ENCODE assay signal across 11 cellular contexts in the genomic region with DNA sequence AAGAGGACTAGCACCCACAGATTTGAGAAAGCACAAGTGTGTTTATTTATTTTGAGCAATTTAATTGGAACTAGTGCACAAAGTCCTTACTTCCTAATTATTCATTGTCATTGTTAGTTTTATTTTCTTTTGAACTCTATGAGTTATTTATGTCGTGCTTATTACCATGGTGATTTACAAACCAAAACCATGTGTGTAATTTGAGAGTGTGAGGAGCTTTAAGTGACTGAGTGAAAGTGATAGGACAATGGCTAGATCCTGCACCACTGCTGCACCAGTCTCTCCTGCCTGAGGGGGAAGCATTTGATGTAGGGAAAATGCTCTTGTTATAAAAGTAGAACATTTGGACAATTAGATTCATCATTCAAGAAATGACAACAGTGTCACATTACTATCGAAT.
A peak's percentile ranks its signal among the peaks of the same experiment; 100 is the strongest.
DNase-seq lines count a peak whose midpoint lies in the region; ATAC-seq and TF ChIP-seq lines count a peak whose summit lies in the region.
"Had no signal": no experiment of that assay in that cellular context is flagged by ENCODE, and none has a peak within 500 bp of the region (broad histone marks: within the 10 kb centered on the region; RNA-seq: fewer than 3 reads in every experiment).

No MANE protein-coding gene starts in this region.

- no peak for TF ChIP-seq RAD21 in IMR-90 (IDR thresholded peaks at IDR 0.05; ENCODE audit: low read length)

- H3K9me3 Mint-ChIP-seq in WTC11 (no peaks in the 10 kb centered on the region), immature natural killer cell (peaks cover 0 to 4% (median 0%) of the 10 kb centered on the region in 6 donors)
- no peaks in the 10 kb centered on the region for H3K9me3 Mint-ChIP-seq in activated naive CD4-positive, alpha-beta T cell treated with anti-CD3 and anti-CD28 coated beads, Interleukin-2, amount 10 ng/mL, durations not matched to agents 7 days and 5 days

- H2BK20ac ChIP-seq in IMR-90 (ENCODE audit: low read depth, low read length): no peak overlapping the region

- no peak overlapping the region for H4K91ac ChIP-seq in IMR-90 (ENCODE audit: insufficient read depth, low read depth, low read length)

- H3K18ac ChIP-seq in IMR-90 (ENCODE audit: low read depth, low read length): no peak overlapping the region

- H3K4me1 Mint-ChIP-seq in WTC11 (peaks cover 27% of the 10 kb centered on the region), immature natural killer cell (peaks cover 4 to 8% of the 10 kb centered on the region in 2 donors)
- no peaks in the 10 kb centered on the region for H3K4me1 Mint-ChIP-seq in activated naive CD4-positive, alpha-beta T cell treated with anti-CD3 and anti-CD28 coated beads, Interleukin-2, amount 10 ng/mL, durations not matched to agents 7 days and 5 days

- H3K27ac Mint-ChIP-seq in WTC11: peak overlapping the region; percentile 12; the same call in 1 of the 2 replicates
- no peak overlapping the region for H3K27ac Mint-ChIP-seq in immature natural killer cell
- no peak overlapping the region for H3K27ac Mint-ChIP-seq in activated naive CD4-positive, alpha-beta T cell treated with anti-CD3 and anti-CD28 coated beads, Interleukin-2, amount 10 ng/mL, durations not matched to agents 7 days and 5 days

- no peaks in the 10 kb centered on the region; the same call in 1 of the 2 replicates for H3K9me1 ChIP-seq in IMR-90 (ENCODE audit: insufficient read depth, low read length)

- intact Hi-C loops in IMR-90 (cut with micrococcal nuclease): no loop called here

- no peak overlapping the region for H3K23ac ChIP-seq in IMR-90 (ENCODE audit: low read depth, low read length)

- dilution Hi-C loops in IMR-90 (cut with HindIII; ENCODE audit: low sequenced_read_pairs, unreplicated experiment): no loop called here

- no peak overlapping the region for H4K5ac ChIP-seq in IMR-90 (ENCODE audit: low read depth, low read length)

- no peak overlapping the region for H4K8ac ChIP-seq in IMR-90 (ENCODE audit: low read depth in 2 of 2, low read length in 2 of 2)

- TF ChIP-seq POLR2A in IMR-90 (IDR thresholded peaks at IDR 0.05; ENCODE audit: low read depth, low read length): no peak

- H3K4me1 ChIP-seq in IMR-90 (ENCODE audit: control insufficient read depth, insufficient read depth, low read length): no peaks in the 10 kb centered on the region; the same call in 1 of the 2 replicates

- no peak overlapping the region for H2AK9ac ChIP-seq in IMR-90 (replicated peaks; ENCODE audit: low read depth, low read length, poor library complexity)

- H2BK120ac ChIP-seq in IMR-90 (ENCODE audit: low read depth, low read length): no peak overlapping the region

- no peak overlapping the region for H3K4ac ChIP-seq in IMR-90 (ENCODE audit: low read depth, low read length)

- H3K27me3 Mint-ChIP-seq in WTC11 (ENCODE audit: low read depth) (no peaks in the 10 kb centered on the region), immature natural killer cell (ENCODE audit: low read depth in 3 of 3) (peaks cover 1 to 6% (median 4%) of the 10 kb centered on the region in 3 donors)
- H3K27me3 Mint-ChIP-seq in activated naive CD4-positive, alpha-beta T cell treated with anti-CD3 and anti-CD28 coated beads, Interleukin-2, amount 10 ng/mL, durations not matched to agents 7 days and 5 days: no peaks in the 10 kb centered on the region

- no peak overlapping the region for H2AFZ ChIP-seq in IMR-90 (replicated peaks; ENCODE audit: low read length, poor library complexity)

- DNase-seq in DMS 273 (lab: John Stamatoyannopoulos, UW; ENCODE audit: unreplicated experiment) (peak; percentile 10), DMS 273 treated with DMSO at 0.1 percent for 48 hours (lab: John Stamatoyannopoulos, UW) (no peak), IMR-90 (peak; percentile 45), WTC11 (ENCODE audit: low spot score) (no peak), immature natural killer cell (peak; percentile 5 to 27 (median 22)), NCI-H1694 treated with DMSO at 0.1 percent for 48 hours (lab: John Stamatoyannopoulos, UW) (no peak)
- no peak for DNase-seq in effector CD8-positive, alpha-beta T cell (lab: John Stamatoyannopoulos, UW)
- no peak for DNase-seq in activated naive CD4-positive, alpha-beta T cell treated with anti-CD3 and anti-CD28 coated beads, Interleukin-2, amount 10 ng/mL, durations not matched to agents 7 days and 5 days
- DNase-seq: activated T-cell treated with anti-CD3 and anti-CD28 coated beads for 4 hours, T1000 had no signal

- H3K79me1 ChIP-seq in IMR-90 (ENCODE audit: low read depth in 1 of 2, low read length in 2 of 2): no peaks in the 10 kb centered on the region

- no peak overlapping the region for H3K14ac ChIP-seq in IMR-90 (replicated peaks; ENCODE audit: low read depth, low read length)

- in situ Hi-C loops in IMR-90 (cut with MboI; ENCODE audit: low sequenced_read_pairs): no loop called here

- H3K4me3 ChIP-seq in IMR-90 (ENCODE audit: insufficient read depth, low read depth, low read length): no peak overlapping the region

- H3K9me3 ChIP-seq in IMR-90 (ENCODE audit: control insufficient read depth, insufficient read depth, low read length): no peaks in the 10 kb centered on the region

- BruUV-seq in IMR-90 (replicated peaks; lab: Mats Ljungman, UMichigan): no TSS peak

- H3K4me3 Mint-ChIP-seq in WTC11 (no peak overlapping the region), immature natural killer cell (no peak overlapping the region)
- no peak overlapping the region for H3K4me3 Mint-ChIP-seq in activated naive CD4-positive, alpha-beta T cell treated with anti-CD3 and anti-CD28 coated beads, Interleukin-2, amount 10 ng/mL, durations not matched to agents 7 days and 5 days

- no peak overlapping the region for H2BK15ac ChIP-seq in IMR-90 (ENCODE audit: low read depth, low read length)

- POLR2A ChIA-PET in IMR-90 (lab: Charles Lee; ENCODE audit: unreplicated experiment) (no interaction called here), WTC11 (lab: Charles Lee) (no interaction called here)

- H3K36me3 ChIP-seq in IMR-90 (ENCODE audit: control insufficient read depth, insufficient read depth, low read length): no peaks in the 10 kb centered on the region

- TF ChIP-seq CTCF in IMR-90 (conservative IDR thresholded peaks at IDR 0.05; ENCODE audit: low read depth, low read length) (no peak), WTC11 (IDR thresholded peaks at IDR 0.05) (no peak)

- WGBS in IMR-90 (ENCODE audit: extremely low coverage in 2 of 2, insufficient read length in 1 of 2), 2 experiments: no CpG with 5 or more reads among the region's 2 CpGs

- CTCF ChIA-PET in IMR-90 (lab: Yijun Ruan, JAX) (no interaction called here), WTC11 (lab: Charles Lee) (interaction anchor here (1.8 kb wide), 1 partner anchor 20 kb away, joined by 8 read pairs; no protein-coding TSS in a partner anchor)
- CTCF ChIA-PET in activated naive CD4-positive, alpha-beta T cell treated with anti-CD3 and anti-CD28 coated beads, Interleukin-2, amount 10 ng/mL, durations not matched to agents 7 days and 5 days (lab: Charles Lee): no interaction called here

- H4K20me1 ChIP-seq in IMR-90 (ENCODE audit: insufficient read depth, low read length): no peaks in the 10 kb centered on the region

- H3K56ac ChIP-seq in IMR-90 (ENCODE audit: extremely low read depth, insufficient read depth, low read length): no peak overlapping the region

- ATAC-seq in IMR-90 (ENCODE audit: low read depth): peak; percentile 66
- peak; percentile 43 for ATAC-seq in WTC11

- H3K27me3 ChIP-seq in IMR-90 (ENCODE audit: control insufficient read depth, insufficient read depth, low read length): no peaks in the 10 kb centered on the region

- no peak overlapping the region for H2AK5ac ChIP-seq in IMR-90 (ENCODE audit: low read depth, low read length)

- H3K9ac ChIP-seq in IMR-90 (ENCODE audit: low read depth, low read length): no peak overlapping the region

- H3K4me2 ChIP-seq in IMR-90 (ENCODE audit: low read depth, low read length): no peak overlapping the region

- H3K27ac ChIP-seq in IMR-90 (ENCODE audit: insufficient read depth, low read length): no peak overlapping the region
- H3K27ac ChIP-seq: 22Rv1 had no signal

- H2BK5ac ChIP-seq in IMR-90 (ENCODE audit: low read depth, low read length, poor library complexity, severe bottlenecking): no peak overlapping the region

- H3K36me3 Mint-ChIP-seq in WTC11 (no peaks in the 10 kb centered on the region), immature natural killer cell (peaks cover 0 to 5% (median 0%) of the 10 kb centered on the region in 3 donors)
- no peaks in the 10 kb centered on the region for H3K36me3 Mint-ChIP-seq in activated naive CD4-positive, alpha-beta T cell treated with anti-CD3 and anti-CD28 coated beads, Interleukin-2, amount 10 ng/mL, durations not matched to agents 7 days and 5 days

TF ChIP-seq in IMR-90, 13 proteins besides CTCF, POLR2A, EP300 and RAD21 (continues in another document):
- no peak for TF ChIP-seq SMC3 (IDR thresholded peaks at IDR 0.05; ENCODE audit: low read depth, low read length)
- no peak for TF ChIP-seq FOS (IDR thresholded peaks at IDR 0.05; ENCODE audit: low read depth, low read length)
- TF ChIP-seq CEBPB (IDR thresholded peaks at IDR 0.05; ENCODE audit: low read depth, low read length): no peak
- no peak for TF ChIP-seq MAZ (IDR thresholded peaks at IDR 0.05; ENCODE audit: borderline replicate concordance, low read depth, low read length)
- no peak for TF ChIP-seq NFE2L2 (IDR thresholded peaks at IDR 0.05; ENCODE audit: low read depth, low read length)

TF ChIP-seq in WTC11, 78 proteins besides CTCF, POLR2A, EP300 and RAD21 (continues in another document):
- TF ChIP-seq, protein P1, sequence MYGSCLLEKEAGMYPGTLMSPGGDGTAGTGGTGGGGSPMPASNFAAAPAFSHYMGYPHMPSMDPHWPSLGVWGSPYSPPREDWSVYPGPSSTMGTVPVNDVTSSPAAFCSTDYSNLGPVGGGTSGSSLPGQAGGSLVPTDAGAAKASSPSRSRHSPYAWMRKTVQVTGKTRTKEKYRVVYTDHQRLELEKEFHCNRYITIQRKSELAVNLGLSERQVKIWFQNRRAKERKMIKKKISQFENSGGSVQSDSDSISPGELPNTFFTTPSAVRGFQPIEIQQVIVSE (CRISPR knock-in tag; IDR thresholded peaks at IDR 0.05; ENCODE audit: borderline replicate concordance): no peak
- no peak for TF ChIP-seq ZNF317 (CRISPR knock-in tag; IDR thresholded peaks at IDR 0.05; ENCODE audit: borderline replicate concordance, low read depth)
- TF ChIP-seq RORB (CRISPR knock-in tag; IDR thresholded peaks at IDR 0.05): no peak

Comparison
In these comparisons a context has a peak if more than half of its experiments do, and no peak if none do; other contexts are left out.
1. DNase-seq: peak in DMS 273 (single experiment), IMR-90 (single experiment) and immature natural killer cell (3 of 3); none in DMS 273 treated with DMSO at 0.1 percent for 48 hours (single experiment), WTC11 (single experiment), effector CD8-positive, alpha-beta T cell (single experiment), activated naive CD4-positive, alpha-beta T cell treated with anti-CD3 and anti-CD28 coated beads, Interleukin-2, amount 10 ng/mL, durations not matched to agents 7 days and 5 days (single experiment) and NCI-H1694 treated with DMSO at 0.1 percent for 48 hours (single experiment).